In the genomic region with DNA sequence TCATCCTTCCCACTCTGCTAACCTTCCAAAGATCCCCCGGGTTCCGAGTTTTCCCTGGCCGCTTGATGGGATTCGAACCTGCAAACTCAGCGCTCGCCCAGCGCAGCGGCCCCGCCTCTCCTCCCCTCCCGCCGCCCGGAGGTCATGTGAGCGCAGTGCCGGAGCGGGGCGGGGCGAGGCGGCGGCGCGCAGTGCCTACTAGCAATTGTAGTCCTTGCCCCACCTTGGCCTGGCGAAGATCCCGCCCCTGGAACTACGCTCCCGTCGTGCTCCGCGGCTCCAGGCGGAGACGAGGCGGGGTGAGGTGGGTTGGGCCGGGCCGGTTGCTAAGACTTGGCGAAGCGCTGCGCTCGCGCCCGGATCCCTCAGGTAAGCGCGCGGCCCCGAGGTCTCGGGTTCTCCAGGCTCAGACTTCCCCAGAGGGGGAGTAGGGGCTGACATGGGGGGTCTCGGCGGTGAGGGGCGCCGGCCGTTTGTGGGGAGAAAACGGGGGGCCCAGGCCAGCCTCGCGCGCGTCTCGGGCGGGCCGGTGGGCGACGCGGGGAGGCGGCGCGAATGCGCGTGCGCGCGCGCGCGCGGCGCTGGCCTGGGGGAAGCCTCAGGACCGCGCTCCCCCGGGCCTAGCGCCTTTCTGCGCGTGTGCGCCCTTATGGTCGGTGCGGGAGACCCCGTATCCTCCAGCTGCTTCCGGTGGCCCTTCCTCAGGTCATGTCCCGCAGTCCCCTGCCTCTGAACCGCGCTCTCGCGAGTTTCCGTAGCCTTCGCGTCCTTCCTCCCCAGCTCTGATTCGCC, we compare ENCODE assay signal across 8 cellular contexts. TPM values are rescaled to one million over a fixed set of nuclear protein-coding genes. Genes with fewer than 3 reads are reported as not detected.
A peak's percentile ranks its signal among the peaks of the same experiment; 100 is the strongest.
DNase-seq lines count a peak whose midpoint lies in the region; ATAC-seq and TF ChIP-seq lines count a peak whose summit lies in the region.

ADAT3 (plus strand) TSS at position 329 of the 792 bp plus-strand sequence. CDS start 6,649 bp downstream, outside the sequence.
SCAMP4 (plus strand) TSS at position 329 of the 792 bp plus-strand sequence. CDS start 9,621 bp downstream, outside the sequence.

- ATAC-seq in GM19043 (IDR thresholded peaks at IDR 0.05; ENCODE audit: low read depth, unreplicated experiment) (peak; percentile 73), HG03378 (IDR thresholded peaks at IDR 0.05; ENCODE audit: unreplicated experiment) (peak; percentile 48)
- ATAC-seq in activated CD4-positive, CD25-positive, alpha-beta regulatory T cell treated with anti-CD3 and anti-CD28 coated beads, Interleukin-2, amount 50 U/mL, for 24 hours: peak; percentile 97 to 98

- DNase-seq in AG09319 (ENCODE audit: extremely low read depth, low read depth) (peak; percentile 98), NCI-H460 (ENCODE audit: extremely low read depth, low read depth) (peak; percentile 96), cerebellar nuclear complex (lab: John Stamatoyannopoulos, UW) (peak; percentile 82 to 87), islet precursor cell (peak; percentile 99)
- peak; percentile 97 for DNase-seq in stimulated activated CD4-positive, alpha-beta T cell treated with anti-CD3 and anti-CD28 coated beads, Interleukin-12 subunit alpha, Interleukin-12 subunit beta, amount 100 ng/mL, for 4 hours

- TF ChIP-seq CTCF in AG09319 (IDR thresholded peaks at IDR 0.05; ENCODE audit: low read depth, low read length): no peak

RNA-seq across cellular contexts. Expression of gene ADAT3, which starts in this region (rescaled TPM):
- 2.1 and 3.9 TPM in 2 replicates for total RNA-seq in NCI-H460 (2014; rRNA removed; shearing (Covaris generic))
- polyA plus RNA-seq in NCI-H460 (2014; cell fraction: nucleus; rRNA removed): 2.7 and 3.5 TPM in 2 replicates

RNA-seq across cellular contexts. Expression of gene SCAMP4, which starts in this region (rescaled TPM):
- total RNA-seq in NCI-H460 (2014; rRNA removed; shearing (Covaris generic)): 27.5 and 32.0 TPM in 2 replicates
- 38.4 and 58.4 TPM in 2 replicates for polyA plus RNA-seq in NCI-H460 (2014; cell fraction: nucleus; rRNA removed)

Comparison
In these comparisons a context has a peak if more than half of its experiments do, and no peak if none do; other contexts are left out.
1. Peak in every context shown above with its lines: DNase-seq and ATAC-seq.